1 cellular context compared by ENCODE assay signal in the genomic region with DNA sequence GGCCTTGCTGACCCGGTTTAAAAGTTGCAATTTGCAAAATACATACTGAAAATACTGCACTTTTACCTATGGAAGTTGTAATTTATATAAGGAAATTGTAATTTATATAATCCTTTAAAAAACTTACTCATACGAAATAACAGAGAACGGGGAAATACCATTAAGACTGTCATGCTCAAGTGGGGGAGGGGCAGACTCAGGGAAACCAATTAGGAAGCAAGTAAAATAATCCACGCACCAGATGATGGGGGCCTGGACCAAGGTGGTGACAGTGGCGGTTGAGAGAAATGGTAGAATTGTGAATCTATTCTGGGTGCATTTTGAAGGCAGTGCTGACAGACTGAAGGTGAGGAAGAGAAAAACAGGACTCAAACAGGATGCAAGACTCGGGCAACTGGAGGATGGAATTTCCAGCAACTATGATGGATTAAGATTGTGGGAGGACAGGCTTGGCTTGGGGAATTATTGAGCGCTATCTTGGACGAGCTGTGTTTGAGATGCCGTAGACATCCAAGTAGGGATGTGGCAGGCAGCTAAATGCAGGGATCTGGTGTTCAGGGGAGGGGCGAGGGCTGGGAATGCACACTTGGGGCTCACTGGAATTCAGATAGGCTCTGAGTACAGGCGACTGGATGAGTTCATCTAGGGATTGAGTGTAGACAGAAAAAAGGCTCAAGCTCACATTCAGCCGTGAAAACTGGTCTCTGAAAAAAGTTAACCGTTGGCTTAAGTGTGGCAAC.
TF ChIP-seq lines count a peak whose summit lies in the region.

No MANE protein-coding gene starts in this region.

TF ChIP-seq in GM12878, 131 proteins besides CTCF, POLR2A, EP300 and RAD21 (continued from another document):
- no peak for TF ChIP-seq CREB1 (IDR thresholded peaks at IDR 0.05; ENCODE audit: low read depth)
- TF ChIP-seq CREM (IDR thresholded peaks at IDR 0.05; ENCODE audit: low read depth), result no peak
- TF ChIP-seq NFIC (IDR thresholded peaks at IDR 0.05; ENCODE audit: low read depth, low read length), result no peak
- no peak for TF ChIP-seq YBX1 (IDR thresholded peaks at IDR 0.05)
- TF ChIP-seq MEF2A (IDR thresholded peaks at IDR 0.05; ENCODE audit: insufficient read depth, low read depth, low read length), result no peak
- TF ChIP-seq RELA (IDR thresholded peaks at IDR 0.05; ENCODE audit: borderline replicate concordance, partially characterized antibody), result no peak
- TF ChIP-seq IRF4 (IDR thresholded peaks at IDR 0.05; ENCODE audit: low read depth, low read length), result no peak
- no peak for TF ChIP-seq ZZZ3 (IDR thresholded peaks at IDR 0.05; ENCODE audit: control insufficient read depth, insufficient read length, low read depth)
- no peak for TF ChIP-seq LARP7 (IDR thresholded peaks at IDR 0.05)
- no peak for TF ChIP-seq ETV6 (conservative IDR thresholded peaks at IDR 0.05 in 1 of 2, IDR thresholded peaks at IDR 0.05 in 1 of 2; ENCODE audit: borderline replicate concordance in 1 of 2, low read depth in 1 of 2)
- no peak for TF ChIP-seq SIN3A (IDR thresholded peaks at IDR 0.05; ENCODE audit: low read depth, low read length)
- TF ChIP-seq POLR2AphosphoS5 (IDR thresholded peaks at IDR 0.05; ENCODE audit: low read length), result no peak
- TF ChIP-seq, protein P1, sequence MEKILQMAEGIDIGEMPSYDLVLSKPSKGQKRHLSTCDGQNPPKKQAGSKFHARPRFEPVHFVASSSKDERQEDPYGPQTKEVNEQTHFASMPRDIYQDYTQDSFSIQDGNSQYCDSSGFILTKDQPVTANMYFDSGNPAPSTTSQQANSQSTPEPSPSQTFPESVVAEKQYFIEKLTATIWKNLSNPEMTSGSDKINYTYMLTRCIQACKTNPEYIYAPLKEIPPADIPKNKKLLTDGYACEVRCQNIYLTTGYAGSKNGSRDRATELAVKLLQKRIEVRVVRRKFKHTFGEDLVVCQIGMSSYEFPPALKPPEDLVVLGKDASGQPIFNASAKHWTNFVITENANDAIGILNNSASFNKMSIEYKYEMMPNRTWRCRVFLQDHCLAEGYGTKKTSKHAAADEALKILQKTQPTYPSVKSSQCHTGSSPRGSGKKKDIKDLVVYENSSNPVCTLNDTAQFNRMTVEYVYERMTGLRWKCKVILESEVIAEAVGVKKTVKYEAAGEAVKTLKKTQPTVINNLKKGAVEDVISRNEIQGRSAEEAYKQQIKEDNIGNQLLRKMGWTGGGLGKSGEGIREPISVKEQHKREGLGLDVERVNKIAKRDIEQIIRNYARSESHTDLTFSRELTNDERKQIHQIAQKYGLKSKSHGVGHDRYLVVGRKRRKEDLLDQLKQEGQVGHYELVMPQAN (conservative IDR thresholded peaks at IDR 0.05), result no peak
- TF ChIP-seq, protein P2, sequence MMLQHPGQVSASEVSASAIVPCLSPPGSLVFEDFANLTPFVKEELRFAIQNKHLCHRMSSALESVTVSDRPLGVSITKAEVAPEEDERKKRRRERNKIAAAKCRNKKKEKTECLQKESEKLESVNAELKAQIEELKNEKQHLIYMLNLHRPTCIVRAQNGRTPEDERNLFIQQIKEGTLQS (IDR thresholded peaks at IDR 0.05; ENCODE audit: borderline replicate concordance, extremely low read depth, low read depth, low read length), result no peak
- TF ChIP-seq EZH2 (IDR thresholded peaks at IDR 0.05; ENCODE audit: borderline replicate concordance, control insufficient read depth, low read depth, low read length), result no peak
